Comparison of ENCODE assay signal across 1 cellular context in the genomic region with DNA sequence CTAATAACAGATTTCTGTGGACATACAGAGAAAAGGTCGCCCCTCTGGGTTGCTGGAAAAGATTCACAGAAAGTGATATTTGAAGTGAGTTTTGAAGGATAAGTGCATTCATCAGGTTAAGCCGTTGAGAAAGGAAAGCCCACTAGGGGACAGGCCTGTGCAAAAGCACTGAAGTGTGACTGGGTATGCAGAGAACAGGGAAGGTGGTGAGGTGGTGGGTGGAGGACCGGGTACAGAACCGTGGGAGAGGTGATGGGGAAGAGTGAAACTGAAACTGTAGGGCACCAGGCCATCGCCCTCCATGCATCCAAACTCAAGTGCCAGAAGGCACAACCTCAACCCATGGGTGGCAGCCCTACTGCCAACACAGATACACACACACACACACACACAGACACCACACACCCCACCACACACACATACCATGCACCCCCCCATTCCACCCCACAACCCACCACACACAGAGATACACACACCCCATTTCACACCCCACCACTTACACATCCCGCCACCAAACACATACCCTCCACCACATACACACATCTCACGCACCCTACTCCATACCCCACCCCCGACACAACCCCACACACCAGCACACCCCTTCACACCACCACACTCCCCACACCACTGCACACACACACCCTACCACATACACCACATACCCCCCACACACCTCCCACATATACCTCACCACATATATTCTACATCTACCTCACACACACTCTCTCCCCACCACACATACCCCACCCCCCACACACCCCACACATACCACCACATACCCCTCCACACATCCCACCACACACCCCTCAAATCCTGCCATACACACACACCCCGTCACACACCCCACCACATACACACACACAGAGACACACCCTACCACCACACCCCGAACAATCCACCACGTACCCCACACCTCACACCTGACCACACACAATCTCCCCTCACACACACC.
TF ChIP-seq lines count a peak whose summit lies in the region.

No MANE protein-coding gene starts in this region.

TF ChIP-seq in H1, 55 proteins besides CTCF, POLR2A, EP300 and RAD21 (continued from another document):
- TF ChIP-seq RNF2 (IDR thresholded peaks at IDR 0.05; ENCODE audit: borderline replicate concordance, low read depth, low read length, missing control alignments, poor library complexity, severe bottlenecking) (no peak), SIRT6 (IDR thresholded peaks at IDR 0.05; ENCODE audit: low read length) (no peak)
